In the genomic region with DNA sequence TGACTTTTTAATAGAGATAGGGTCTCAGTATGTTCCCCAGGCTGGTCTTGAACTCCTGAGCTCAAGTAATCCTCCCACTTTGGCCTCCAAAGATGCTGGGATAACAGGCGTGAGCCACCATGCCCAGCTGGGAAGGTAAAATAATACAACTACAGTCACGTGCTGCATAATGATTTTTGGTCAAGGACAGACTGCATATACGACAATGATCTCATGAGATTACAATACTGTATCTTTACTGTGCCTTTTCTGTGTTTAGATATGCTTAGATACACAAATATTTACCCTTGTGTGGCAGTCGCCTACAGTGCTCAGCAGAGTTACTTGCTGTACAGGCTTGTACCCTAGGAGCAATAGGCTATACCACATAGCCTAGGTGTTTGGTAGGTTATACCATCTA, we compare ENCODE assay signal across 2 cellular contexts.
TF ChIP-seq lines count a peak whose summit lies in the region.

No MANE protein-coding gene starts in this region.

TF ChIP-seq in IMR-90, 13 proteins besides CTCF, POLR2A, EP300 and RAD21:
- TF ChIP-seq MAFK (IDR thresholded peaks at IDR 0.05; ENCODE audit: low read depth, low read length), result no peak
- TF ChIP-seq NFE2L2 (IDR thresholded peaks at IDR 0.05; ENCODE audit: low read depth, low read length), result no peak
- TF ChIP-seq CHD1 (IDR thresholded peaks at IDR 0.05; ENCODE audit: low read depth, low read length), result no peak
- TF ChIP-seq FOS (IDR thresholded peaks at IDR 0.05; ENCODE audit: low read depth, low read length), result no peak

TF ChIP-seq in SK-N-SH, 30 proteins besides CTCF, POLR2A, EP300 and RAD21:
- TF ChIP-seq ELF1 (IDR thresholded peaks at IDR 0.05), result no peak
- TF ChIP-seq TCF12 (IDR thresholded peaks at IDR 0.05), result no peak
- TF ChIP-seq NRF1 (IDR thresholded peaks at IDR 0.05; ENCODE audit: low read depth, low read length), result no peak
TF ChIP-seq in SK-N-SH: peak in this region for 0.
